Comparison of ENCODE assay signal across 9 cellular contexts in genomic region chr4:10105920-10106319, GRCh38. TPM values are rescaled to one million over a fixed set of nuclear protein-coding genes. Genes with fewer than 3 reads are reported as not detected.
A peak's percentile ranks its signal among the peaks of the same experiment; 100 is the strongest.
DNase-seq lines count a peak whose midpoint lies in the region; ATAC-seq and TF ChIP-seq lines count a peak whose summit lies in the region.
"Had no signal": no experiment of that assay in that cellular context is flagged by ENCODE, and none has a peak within 500 bp of the region (broad histone marks: within the 10 kb centered on the region; RNA-seq: fewer than 3 reads in every experiment).

No MANE protein-coding gene starts in this region.

- H3K4me1 ChIP-seq in cardiac muscle cell (ENCODE audit: low read depth) (peaks cover 84% of the 10 kb centered on the region), muscle layer of colon (ENCODE audit: insufficient read depth, low read length) (peaks cover 100% of the 10 kb centered on the region), urinary bladder (ENCODE audit: insufficient read depth) (peaks cover 4% of the 10 kb centered on the region)

- peak overlapping the region; percentile 53 for H3K4me3 Mint-ChIP-seq in chondrocyte (ENCODE audit: unreplicated experiment)

- no peak for TF ChIP-seq CTCF in cardiac muscle cell (IDR thresholded peaks at IDR 0.05; ENCODE audit: low read depth, low read length)
- TF ChIP-seq CTCF in chondrocyte (IDR thresholded peaks at IDR 0.05), result no peak

- DNase-seq in cardiac muscle cell (ENCODE audit: low read depth in 1 of 2, low spot score in 1 of 2) (no peak), left cardiac atrium (no peak), chondrocyte (ENCODE audit: low spot score) (no peak), NCI-H2081 treated with DMSO at 0.1 percent for 48 hours (lab: John Stamatoyannopoulos, UW) (no peak)

- H3K27me3 ChIP-seq in cardiac muscle cell (no peaks in the 10 kb centered on the region), muscle layer of colon (ENCODE audit: control insufficient read depth in 1 of 2, insufficient read depth in 2 of 2, low read length in 2 of 2) (no peaks in the 10 kb centered on the region)
- H3K27me3 ChIP-seq: right lobe of liver had no signal

- H3K4me3 ChIP-seq in cardiac muscle cell (no peak overlapping the region), muscle layer of colon (ENCODE audit: low read depth in 1 of 2, low read length in 2 of 2) (peak overlapping the region in 1 of 2 donors; percentile 37), urinary bladder (ENCODE audit: low read depth, low read length) (no peak overlapping the region)
- H3K4me3 ChIP-seq: right lobe of liver had no signal

- H3K27ac ChIP-seq in cardiac muscle cell (peak overlapping the region; percentile 88), muscle layer of colon (ENCODE audit: low read depth, low read length) (peak overlapping the region; percentile 75), urinary bladder (ENCODE audit: low read depth) (peak overlapping the region; percentile 78)

- H3K36me3 ChIP-seq in cardiac muscle cell (peaks cover 22% of the 10 kb centered on the region), muscle layer of colon (ENCODE audit: insufficient read depth, low read length) (peaks cover 47% of the 10 kb centered on the region), urinary bladder (ENCODE audit: insufficient read depth) (no peaks in the 10 kb centered on the region)

- intact Hi-C loops in left cardiac atrium (cut with DNase I), result no loop called here

- WGBS in urinary bladder, result 73% methylated on average over 4 of the region's 4 CpGs

- no peaks in the 10 kb centered on the region for H3K9me3 ChIP-seq in cardiac muscle cell (ENCODE audit: low read depth)
- H3K9me3 ChIP-seq in muscle layer of colon (ENCODE audit: low read length), result no peaks in the 10 kb centered on the region
- H3K9me3 ChIP-seq: right lobe of liver had no signal

- peaks cover 27% of the 10 kb centered on the region for H3K36me3 Mint-ChIP-seq in chondrocyte (ENCODE audit: low read depth)

- no peaks in the 10 kb centered on the region for H3K27me3 Mint-ChIP-seq in chondrocyte (ENCODE audit: low read depth)

- no peaks in the 10 kb centered on the region for H3K9me3 Mint-ChIP-seq in chondrocyte (ENCODE audit: low read depth)

- ATAC-seq in left cardiac atrium (no peak), GM19395 (IDR thresholded peaks at IDR 0.05; ENCODE audit: unreplicated experiment) (no peak), GM21381 (IDR thresholded peaks at IDR 0.05; ENCODE audit: unreplicated experiment) (no peak)

- H3K9ac ChIP-seq in muscle layer of colon (ENCODE audit: low read length), result no peak overlapping the region

- H3K27ac Mint-ChIP-seq in chondrocyte (ENCODE audit: unreplicated experiment), result peak overlapping the region; percentile 92

- peaks cover 96% of the 10 kb centered on the region for H3K4me1 Mint-ChIP-seq in chondrocyte (ENCODE audit: low read depth)

RNA-seq across cellular contexts. Expression of gene WDR1, which starts 10.7 kb away (rescaled TPM):
- total RNA-seq in cardiac muscle cell (198 and 258 TPM in 2 replicates), left cardiac atrium (100 to 1,000 TPM; 206 to 267 TPM), chondrocyte (312 to 483 TPM (median 462 TPM) in 3 replicates), urinary bladder (107 TPM)
- polyA plus RNA-seq in cardiac muscle cell (276 and 347 TPM in 2 replicates), urinary bladder (361 TPM)
